2 cellular contexts compared by ENCODE assay signal in the genomic region with DNA sequence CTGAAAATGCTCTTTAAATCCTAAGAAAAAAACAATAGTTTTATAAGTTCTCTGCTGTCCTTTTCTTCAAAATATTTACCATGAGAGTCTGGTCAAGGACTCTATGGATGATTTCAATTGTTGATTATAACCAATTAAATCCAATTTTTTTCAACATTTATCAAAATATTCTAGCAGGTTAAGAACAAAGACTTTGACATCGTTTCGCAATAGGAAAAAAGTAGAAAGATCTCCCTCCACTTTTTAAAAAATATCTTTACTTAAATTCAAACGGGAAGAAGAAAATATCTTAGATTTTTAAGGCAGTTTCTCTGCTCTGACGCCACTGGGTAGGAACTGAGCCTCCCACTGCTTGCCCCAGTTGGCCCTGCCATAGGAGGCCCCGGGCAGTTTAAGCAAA.
TF ChIP-seq lines count a peak whose summit lies in the region.

No MANE protein-coding gene starts in this region.

TF ChIP-seq in IMR-90, 13 proteins besides CTCF, POLR2A, EP300 and RAD21:
- TF ChIP-seq SMC3 (IDR thresholded peaks at IDR 0.05; ENCODE audit: low read depth, low read length) (no peak), MXI1 (IDR thresholded peaks at IDR 0.05; ENCODE audit: borderline replicate concordance, low read depth, low read length) (no peak), CEBPB (IDR thresholded peaks at IDR 0.05; ENCODE audit: low read depth, low read length) (peak; percentile 50), FOS (IDR thresholded peaks at IDR 0.05; ENCODE audit: low read depth, low read length) (no peak), BHLHE40 (IDR thresholded peaks at IDR 0.05; ENCODE audit: low read depth, low read length) (no peak), MAFK (IDR thresholded peaks at IDR 0.05; ENCODE audit: low read depth, low read length) (no peak)
- TF ChIP-seq, protein P1, sequence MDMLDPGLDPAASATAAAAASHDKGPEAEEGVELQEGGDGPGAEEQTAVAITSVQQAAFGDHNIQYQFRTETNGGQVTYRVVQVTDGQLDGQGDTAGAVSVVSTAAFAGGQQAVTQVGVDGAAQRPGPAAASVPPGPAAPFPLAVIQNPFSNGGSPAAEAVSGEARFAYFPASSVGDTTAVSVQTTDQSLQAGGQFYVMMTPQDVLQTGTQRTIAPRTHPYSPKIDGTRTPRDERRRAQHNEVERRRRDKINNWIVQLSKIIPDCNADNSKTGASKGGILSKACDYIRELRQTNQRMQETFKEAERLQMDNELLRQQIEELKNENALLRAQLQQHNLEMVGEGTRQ (IDR thresholded peaks at IDR 0.05; ENCODE audit: low read depth, low read length): no peak
- TF ChIP-seq, protein P2, sequence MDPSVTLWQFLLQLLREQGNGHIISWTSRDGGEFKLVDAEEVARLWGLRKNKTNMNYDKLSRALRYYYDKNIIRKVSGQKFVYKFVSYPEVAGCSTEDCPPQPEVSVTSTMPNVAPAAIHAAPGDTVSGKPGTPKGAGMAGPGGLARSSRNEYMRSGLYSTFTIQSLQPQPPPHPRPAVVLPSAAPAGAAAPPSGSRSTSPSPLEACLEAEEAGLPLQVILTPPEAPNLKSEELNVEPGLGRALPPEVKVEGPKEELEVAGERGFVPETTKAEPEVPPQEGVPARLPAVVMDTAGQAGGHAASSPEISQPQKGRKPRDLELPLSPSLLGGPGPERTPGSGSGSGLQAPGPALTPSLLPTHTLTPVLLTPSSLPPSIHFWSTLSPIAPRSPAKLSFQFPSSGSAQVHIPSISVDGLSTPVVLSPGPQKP (IDR thresholded peaks at IDR 0.05; ENCODE audit: borderline replicate concordance, low read depth, low read length): no peak

TF ChIP-seq in H1, 55 proteins besides CTCF, POLR2A, EP300 and RAD21:
- TF ChIP-seq CBX8 (IDR thresholded peaks at IDR 0.05; ENCODE audit: borderline replicate concordance, low read depth, low read length) (no peak), CEBPB (IDR thresholded peaks at IDR 0.05; ENCODE audit: low read depth, low read length) (peak; percentile 28; the same call in 1 of the 2 replicates)
